ENCODE assay signal across 17 cellular contexts in genomic region chr4:81600511-81601269, GRCh38.
DNase-seq lines count a peak whose midpoint lies in the region; ATAC-seq, FAIRE-seq and TF ChIP-seq lines count a peak whose summit lies in the region.
"Had no signal": no experiment of that assay in that cellular context is flagged by ENCODE, and none has a peak within 500 bp of the region (broad histone marks: within the 10 kb centered on the region; RNA-seq: fewer than 3 reads in every experiment).

No MANE protein-coding gene starts in this region.

- no peak for FAIRE-seq in pancreas (lab: Jason Lieb, UNC)

- H3K36me3 ChIP-seq in esophagus muscularis mucosa = no peaks in the 10 kb centered on the region
- no peaks in the 10 kb centered on the region for H3K36me3 ChIP-seq in pancreas

- TF ChIP-seq POLR2A in esophagus muscularis mucosa (IDR thresholded peaks at IDR 0.05; ENCODE audit: low read depth) = no peak

- H3K9me3 ChIP-seq in esophagus muscularis mucosa (no peaks in the 10 kb centered on the region), pancreas (no peaks in the 10 kb centered on the region)

- H3K27me3 ChIP-seq in esophagus muscularis mucosa (no peaks in the 10 kb centered on the region), pancreas (no peaks in the 10 kb centered on the region)

- no peak for TF ChIP-seq EP300 in esophagus muscularis mucosa (IDR thresholded peaks at IDR 0.05)

- intact Hi-C loops in esophagus muscularis mucosa (cut with DNase I) = no loop called here
- intact Hi-C loops in pancreas (cut with DNase I) = no loop called here

- H3K4me1 ChIP-seq in esophagus muscularis mucosa (peaks cover under 1 to 23% (median 20%) of the 10 kb centered on the region in 4 donors), pancreas (no peaks in the 10 kb centered on the region)

- no peak for TF ChIP-seq CTCF in esophagus muscularis mucosa (IDR thresholded peaks at IDR 0.05)
- TF ChIP-seq CTCF in pancreas (IDR thresholded peaks at IDR 0.05) = no peak

- 54% methylated on average over 15 of the region's 16 CpGs for WGBS in esophagus muscularis mucosa
- 62 to 69% methylated on average over 16 of the region's 16 CpGs for WGBS in pancreas, 2 donors

- peak; percentile 5 for DNase-seq in CD1c-positive myeloid dendritic cell (ENCODE audit: extremely low spot score)
- no peak for DNase-seq in esophagus muscularis mucosa (ENCODE audit: extremely low spot score)
- no peak for DNase-seq in left lobe of liver (ENCODE audit: low spot score)
- DNase-seq in pancreas = no peak
- DNase-seq in AG20443 (ENCODE audit: low spot score) = no peak
- no peak for DNase-seq in epidermal melanocyte (ENCODE audit: insufficient read length, low spot score)
- no peak for DNase-seq in NCI-H187 treated with DMSO at 0.1 percent for 48 hours (lab: John Stamatoyannopoulos, UW)
- DNase-seq: activated naive CD8-positive, alpha-beta T cell treated with anti-CD3 and anti-CD28 coated beads for 36 hours; activated T-cell treated with anti-CD3 and anti-CD28 coated beads for 4 hours; GDM1; NCI-H1092 treated with DMSO at 0.1 percent for 48 hours; NCI-H345; stimulated activated naive B cell treated with anti-CD40 and anti-IgM and Interleukin-4, amounts not matched to agents 10 μg/mL and 1 μg/mL and 100 μg/mL, for 72 hours; T-helper 1 cell had no signal

- H3K27ac ChIP-seq in esophagus muscularis mucosa (replicated peaks in 1 of 4) = peak overlapping the region in 3 of 4 donors; percentile 13 to 36 (median 19)
- H3K27ac ChIP-seq in pancreas = no peak overlapping the region

- ATAC-seq in left lobe of liver = peak; percentile 63
- ATAC-seq in pancreas = peak in 3 of 4 donors; percentile 31 to 64 (median 54)
- no peak for ATAC-seq in GM21367 (IDR thresholded peaks at IDR 0.05; ENCODE audit: unreplicated experiment)
- ATAC-seq: activated CD4-positive, CD25-positive, alpha-beta regulatory T cell treated with anti-CD3 and anti-CD28 coated beads, Interleukin-2, amount 50 U/mL, for 24 hours; PC-3; stimulated activated naive B cell treated with anti-CD40 and anti-IgM and Interleukin-4, amounts not matched to agents 10 μg/mL and 1 μg/mL and 100 μg/mL, for 72 hours had no signal

- H3K4me3 ChIP-seq in esophagus muscularis mucosa = no peak overlapping the region
- no peak overlapping the region for H3K4me3 ChIP-seq in pancreas

Comparison
In these comparisons a context has a peak if more than half of its experiments do, and no peak if none do; other contexts are left out.
1. H3K27ac ChIP-seq: peak in esophagus muscularis mucosa (3 of 4); none in pancreas (0 of 4).